18 cellular contexts compared by ENCODE assay signal in the genomic region with DNA sequence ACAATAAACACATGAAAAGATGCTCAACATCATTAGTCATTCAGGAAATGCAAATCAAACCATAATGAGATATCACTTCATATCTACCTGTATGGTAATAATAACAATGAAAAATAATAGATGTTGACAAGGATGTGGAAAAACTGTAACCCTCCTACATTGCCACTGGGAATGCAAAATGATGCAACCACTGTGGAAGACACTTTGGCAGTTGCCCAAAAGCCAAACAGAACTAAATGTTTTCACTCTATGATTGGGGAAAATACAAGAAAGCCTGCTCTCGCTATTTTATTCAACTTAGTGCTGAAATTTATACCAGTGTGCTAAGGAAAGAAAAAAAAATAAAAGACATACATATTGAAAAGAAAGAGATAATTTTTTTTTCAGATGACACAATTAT.
DNase-seq lines count a peak whose midpoint lies in the region; ATAC-seq, FAIRE-seq and TF ChIP-seq lines count a peak whose summit lies in the region.
"Had no signal": no experiment of that assay in that cellular context is flagged by ENCODE, and none has a peak within 500 bp of the region (broad histone marks: within the 10 kb centered on the region; RNA-seq: fewer than 3 reads in every experiment).

No MANE protein-coding gene starts in this region.

- H3K9me3 ChIP-seq in liver (ENCODE audit: control insufficient read depth in 4 of 4, low read length in 3 of 4) (no peaks in the 10 kb centered on the region), HepG2 (ENCODE audit: low read length) (peaks cover 12% of the 10 kb centered on the region)
- H3K9me3 ChIP-seq: MG63 had no signal

- DNase-seq in HepG2 (ENCODE audit: low spot score) (no peak), amniotic epithelial cell (ENCODE audit: low read depth) (peak; percentile 38), fibroblast of villous mesenchyme (ENCODE audit: low read depth) (peak; percentile 16)
- DNase-seq in stimulated activated CD4-positive, alpha-beta T cell treated with anti-CD3 and anti-CD28 coated beads, Interleukin-2, amount 100 ng/mL, for 48 hours, result no peak
- DNase-seq: AML-193; CD4-positive, CD25-positive, alpha-beta regulatory T cell; DMS53; KG1; MG63; NCI-H1092 treated with DMSO at 0.1 percent for 48 hours; NCI-H1930; NCI-H69; PC-3 had no signal

- no peak for TF ChIP-seq EP300 in HepG2 (IDR thresholded peaks at IDR 0.05; ENCODE audit: low read depth in 2 of 2, low read length in 2 of 2)
- no peak for TF ChIP-seq EP300 in HepG2 (CRISPR knock-in tag; IDR thresholded peaks at IDR 0.05; ENCODE audit: borderline replicate concordance)

- in situ Hi-C loops in HepG2 (cut with HindIII; ENCODE audit: extremely low pct_ligation_motif_present, low pct_unique_long_range_greater_than_20kb), result no loop called here

- H3K27ac ChIP-seq in liver (ENCODE audit: low read depth in 1 of 2, low read length in 2 of 2) (no peak overlapping the region), HepG2 (ENCODE audit: extremely low read length, insufficient read depth, low read length) (no peak overlapping the region)

- H3K9ac ChIP-seq in liver (ENCODE audit: low read depth in 1 of 2, low read length in 2 of 2), result no peak overlapping the region
- H3K9ac ChIP-seq in HepG2 (ENCODE audit: insufficient read depth, low read depth, low read length), result no peak overlapping the region

- BruUV-seq in HepG2 (replicated peaks; lab: Mats Ljungman, UMichigan), result no TSS peak

- intact Hi-C loops in HepG2 (cut with micrococcal nuclease; ENCODE audit: unreplicated experiment), result no loop called here

- no peak for FAIRE-seq in HepG2 (lab: Jason Lieb, UNC)

- TF ChIP-seq POLR2A in HepG2 (IDR thresholded peaks at IDR 0.05; ENCODE audit: insufficient read depth in 1 of 2, low read depth in 2 of 2, low read length in 2 of 2), result no peak

- no peak overlapping the region for H2AFZ ChIP-seq in HepG2 (ENCODE audit: low read length)

- H3K4me1 ChIP-seq in liver (ENCODE audit: control insufficient read depth in 4 of 4, insufficient read depth in 4 of 4, low read length in 3 of 4) (no peaks in the 10 kb centered on the region), HepG2 (ENCODE audit: insufficient read depth, low read length) (no peaks in the 10 kb centered on the region)

- POLR2A ChIA-PET in HepG2 (lab: Yijun Ruan, JAX), result no interaction called here

- TF ChIP-seq CTCF in liver (IDR thresholded peaks at IDR 0.05; ENCODE audit: low read depth, low read length, missing input control) (no peak), HepG2 (CRISPR knock-in tag; IDR thresholded peaks at IDR 0.05) (no peak), fibroblast of villous mesenchyme (IDR thresholded peaks at IDR 0.05; ENCODE audit: insufficient read depth, low read depth, low read length) (no peak)

- ATAC-seq in HepG2, result no peak
- no peak for ATAC-seq in GM21381 (IDR thresholded peaks at IDR 0.05; ENCODE audit: unreplicated experiment)
- no peak for ATAC-seq in HG02981 (IDR thresholded peaks at IDR 0.05; ENCODE audit: unreplicated experiment)
- ATAC-seq in GM19467 (IDR thresholded peaks at IDR 0.05; ENCODE audit: unreplicated experiment), result no peak
- ATAC-seq: HCT116, PC-3 had no signal

- whole genome bisulfite sequencing in liver, result 40% methylated on average over 1 of the region's 1 CpG
- 0% methylated on average over 1 of the region's 1 CpG for WGBS in HepG2 (ENCODE audit: low lambda C conversion rate)

- no peaks in the 10 kb centered on the region for H3K79me2 ChIP-seq in HepG2 (ENCODE audit: insufficient read depth, low read length)

- H4K20me1 ChIP-seq in HepG2 (ENCODE audit: insufficient read depth, low read length), result no peaks in the 10 kb centered on the region

- no peaks in the 10 kb centered on the region for H3K27me3 ChIP-seq in liver (ENCODE audit: control insufficient read depth in 4 of 4, insufficient read depth in 4 of 4, low read length in 3 of 4)
- no peaks in the 10 kb centered on the region for H3K27me3 ChIP-seq in HepG2 (ENCODE audit: control insufficient read depth in 1 of 2, insufficient read depth in 2 of 2, low read length in 2 of 2)
- H3K27me3 ChIP-seq: MG63 had no signal

- H3K36me3 ChIP-seq in liver (ENCODE audit: control insufficient read depth in 4 of 4, insufficient read depth in 3 of 4, low read depth in 1 of 4, low read length in 3 of 4), result no peaks in the 10 kb centered on the region
- no peaks in the 10 kb centered on the region for H3K36me3 ChIP-seq in HepG2 (replicated peaks in 1 of 2; ENCODE audit: control insufficient read depth in 1 of 2, insufficient read depth in 2 of 2, low read length in 2 of 2)
- H3K36me3 ChIP-seq: MG63 had no signal

- no peak for TF ChIP-seq RAD21 in liver (IDR thresholded peaks at IDR 0.05)
- no peak for TF ChIP-seq RAD21 in HepG2 (CRISPR knock-in tag; IDR thresholded peaks at IDR 0.05)

- CTCF ChIA-PET in HepG2 (lab: Yijun Ruan, JAX; ENCODE audit: low intra/inter-chr PET ratio, low total read pairs), result no interaction called here

- H3K4me3 ChIP-seq in liver (ENCODE audit: low read depth in 1 of 3, low read length in 3 of 3) (no peak overlapping the region), HepG2 (replicated peaks in 1 of 3; ENCODE audit: insufficient read depth in 1 of 3, low read depth in 2 of 3, low read length in 3 of 3) (no peak overlapping the region), fibroblast of villous mesenchyme (ENCODE audit: low read depth, low read length) (no peak overlapping the region)
- H3K4me3 ChIP-seq: MG63 had no signal

- no peak overlapping the region for H3K4me2 ChIP-seq in HepG2 (ENCODE audit: low read depth, low read length)

TF ChIP-seq in liver, 16 proteins besides CTCF, POLR2A, EP300 and RAD21:
- TF ChIP-seq GABPA (IDR thresholded peaks at IDR 0.05 in 1 of 2, conservative IDR thresholded peaks at IDR 0.05 in 1 of 2), result no peak
- TF ChIP-seq HNF4A (conservative IDR thresholded peaks at IDR 0.05), result no peak
- peak; percentile 77 for TF ChIP-seq ATF3 (IDR thresholded peaks at IDR 0.05)
- TF ChIP-seq, protein P1, sequence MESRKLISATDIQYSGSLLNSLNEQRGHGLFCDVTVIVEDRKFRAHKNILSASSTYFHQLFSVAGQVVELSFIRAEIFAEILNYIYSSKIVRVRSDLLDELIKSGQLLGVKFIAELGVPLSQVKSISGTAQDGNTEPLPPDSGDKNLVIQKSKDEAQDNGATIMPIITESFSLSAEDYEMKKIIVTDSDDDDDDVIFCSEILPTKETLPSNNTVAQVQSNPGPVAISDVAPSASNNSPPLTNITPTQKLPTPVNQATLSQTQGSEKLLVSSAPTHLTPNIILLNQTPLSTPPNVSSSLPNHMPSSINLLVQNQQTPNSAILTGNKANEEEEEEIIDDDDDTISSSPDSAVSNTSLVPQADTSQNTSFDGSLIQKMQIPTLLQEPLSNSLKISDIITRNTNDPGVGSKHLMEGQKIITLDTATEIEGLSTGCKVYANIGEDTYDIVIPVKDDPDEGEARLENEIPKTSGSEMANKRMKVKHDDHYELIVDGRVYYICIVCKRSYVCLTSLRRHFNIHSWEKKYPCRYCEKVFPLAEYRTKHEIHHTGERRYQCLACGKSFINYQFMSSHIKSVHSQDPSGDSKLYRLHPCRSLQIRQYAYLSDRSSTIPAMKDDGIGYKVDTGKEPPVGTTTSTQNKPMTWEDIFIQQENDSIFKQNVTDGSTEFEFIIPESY (IDR thresholded peaks at IDR 0.05), result no peak

TF ChIP-seq in HepG2, 621 proteins besides CTCF, POLR2A, EP300 and RAD21 (continues in another document):
- no peak for TF ChIP-seq CCDC6 (CRISPR knock-in tag; IDR thresholded peaks at IDR 0.05)
- TF ChIP-seq SPEN (CRISPR knock-in tag; IDR thresholded peaks at IDR 0.05; ENCODE audit: low read depth), result no peak
- TF ChIP-seq ZNF431 (CRISPR knock-in tag; IDR thresholded peaks at IDR 0.05; ENCODE audit: borderline replicate concordance, low read depth), result no peak
- TF ChIP-seq CERS6 (CRISPR knock-in tag; IDR thresholded peaks at IDR 0.05), result no peak
- no peak for TF ChIP-seq EHMT2 (IDR thresholded peaks at IDR 0.05; ENCODE audit: borderline replicate concordance, low read depth, low read length)
- TF ChIP-seq HIC2 (CRISPR knock-in tag; IDR thresholded peaks at IDR 0.05; ENCODE audit: low read depth), result no peak
- TF ChIP-seq NFYB (CRISPR knock-in tag; IDR thresholded peaks at IDR 0.05), result no peak
- no peak for TF ChIP-seq ZNF12 (CRISPR knock-in tag; IDR thresholded peaks at IDR 0.05)
- no peak for TF ChIP-seq PLRG1 (conservative IDR thresholded peaks at IDR 0.05)

Comparison
In these comparisons a context has a peak if more than half of its experiments do, and no peak if none do; other contexts are left out.
1. DNase-seq: peak in amniotic epithelial cell (single experiment) and fibroblast of villous mesenchyme (single experiment); none in HepG2 (single experiment) and stimulated activated CD4-positive, alpha-beta T cell treated with anti-CD3 and anti-CD28 coated beads, Interleukin-2, amount 100 ng/mL, for 48 hours (0 of 2).